ENCODE assay signal across 9 cellular contexts in the genomic region with DNA sequence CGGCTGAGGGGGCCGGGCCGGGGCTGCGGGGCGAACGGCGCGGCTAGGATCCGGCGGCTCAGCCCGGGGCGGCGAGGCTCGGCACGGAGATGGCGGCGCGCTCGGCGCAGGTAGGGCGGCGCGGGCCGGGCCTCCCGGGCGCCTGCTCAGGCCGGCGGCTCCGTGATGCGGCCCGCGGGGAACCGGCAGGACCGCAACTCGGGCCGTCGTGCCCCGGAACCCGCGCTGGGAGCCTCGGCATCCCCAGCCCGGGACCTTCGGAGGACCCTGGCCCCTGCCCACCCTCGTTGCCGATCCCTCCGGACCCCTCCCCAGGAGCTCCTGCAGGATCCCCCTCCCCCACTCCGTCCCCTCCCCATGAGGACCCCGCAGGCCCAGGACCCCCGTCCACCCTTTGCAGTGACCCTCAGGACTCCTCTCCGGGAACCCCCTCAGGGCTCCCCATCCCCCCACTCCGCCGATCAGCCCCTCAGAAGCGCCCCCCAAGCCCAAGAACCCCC. TPM values are rescaled to one million over a fixed set of nuclear protein-coding genes. Genes with fewer than 3 reads are reported as not detected.
A peak's percentile ranks its signal among the peaks of the same experiment; 100 is the strongest.
DNase-seq lines count a peak whose midpoint lies in the region; ATAC-seq and TF ChIP-seq lines count a peak whose summit lies in the region.
"Had no signal": no experiment of that assay in that cellular context is flagged by ENCODE, and none has a peak within 500 bp of the region (broad histone marks: within the 10 kb centered on the region; RNA-seq: fewer than 3 reads in every experiment).

No MANE protein-coding gene starts in this region.

- POLR2A ChIA-PET in GM10248 (lab: Yijun Ruan, JAX) = no interaction called here

- 1 to 13% (median 6%) methylated on average over 4 to 53 of the region's 53 CpGs for WGBS in heart left ventricle, 4 donors

- intact Hi-C loops in heart left ventricle (cut with DNase I) (no loop called here), Right ventricle myocardium inferior (cut with DNase I) (loop anchor here (1.0 to 10.0 kb wide), 3 partner anchors 73 to 617 kb away; a partner anchor contains a TSS), lower lobe of right lung (cut with DNase I) (no loop called here), upper lobe of right lung (cut with DNase I) (no loop called here)

- CTCF ChIA-PET in GM10248 (lab: Yijun Ruan, JAX) = interaction anchor here (2.0 to 3.6 kb wide), 3 partner anchors 10 to 39 kb away, joined by 7 to 14 read pairs (median 12); no protein-coding TSS in a partner anchor

- ATAC-seq in heart left ventricle (no peak), Right ventricle myocardium inferior (no peak), lower lobe of right lung (no peak), upper lobe of right lung (no peak), GM18870 (IDR thresholded peaks at IDR 0.05; ENCODE audit: unreplicated experiment) (no peak)

- H3K4me3 ChIP-seq in heart left ventricle (peak overlapping the region; percentile 54 to 98 (median 76)), astrocyte of the spinal cord (ENCODE audit: low read depth, low read length) (peak overlapping the region; percentile 63), lower lobe of right lung (peak overlapping the region; percentile 66), upper lobe of right lung (peak overlapping the region; percentile 56)

- DNase-seq in heart left ventricle = peak in 3 of 5 donors; percentile 38 to 64 (median 44)
- DNase-seq in Right ventricle myocardium inferior (ENCODE audit: missing footprints) = no peak
- DNase-seq in astrocyte of the spinal cord (ENCODE audit: low read depth, low spot score) = no peak
- DNase-seq in lower lobe of right lung = peak; percentile 66
- DNase-seq in upper lobe of right lung = peak; percentile 70
- no peak for DNase-seq in GM10248 (ENCODE audit: extremely low spot score)
- DNase-seq in kidney glomerular epithelial cell (lab: John Stamatoyannopoulos, UW) = no peak

- H3K27ac ChIP-seq in heart left ventricle (peak overlapping the region in 4 of 12 donors; percentile 24 to 74 (median 60)), lower lobe of right lung (no peak overlapping the region), upper lobe of right lung (no peak overlapping the region)
- H3K27ac ChIP-seq: epithelial cell of prostate had no signal

- H3K36me3 ChIP-seq in heart left ventricle = no peaks in the 10 kb centered on the region
- H3K36me3 ChIP-seq in lower lobe of right lung = no peaks in the 10 kb centered on the region
- H3K36me3 ChIP-seq in upper lobe of right lung = no peaks in the 10 kb centered on the region

- TF ChIP-seq POLR2A in heart left ventricle (IDR thresholded peaks at IDR 0.05) = no peak

- peaks cover 0 to 43% (median 22%) of the 10 kb centered on the region in 12 donors for H3K4me1 ChIP-seq in heart left ventricle
- H3K4me1 ChIP-seq in lower lobe of right lung = peaks cover 30% of the 10 kb centered on the region
- H3K4me1 ChIP-seq in upper lobe of right lung = peaks cover 9% of the 10 kb centered on the region

- no peaks in the 10 kb centered on the region for H3K27me3 ChIP-seq in heart left ventricle
- no peaks in the 10 kb centered on the region for H3K27me3 ChIP-seq in lower lobe of right lung (ENCODE audit: low read depth)
- no peaks in the 10 kb centered on the region for H3K27me3 ChIP-seq in upper lobe of right lung

- no peaks in the 10 kb centered on the region for H3K9me3 ChIP-seq in heart left ventricle
- H3K9me3 ChIP-seq in lower lobe of right lung = no peaks in the 10 kb centered on the region
- no peaks in the 10 kb centered on the region for H3K9me3 ChIP-seq in upper lobe of right lung

- TF ChIP-seq CTCF in heart left ventricle (IDR thresholded peaks at IDR 0.05) (no peak), astrocyte of the spinal cord (IDR thresholded peaks at IDR 0.05; ENCODE audit: low read depth, low read length) (no peak), lower lobe of right lung (IDR thresholded peaks at IDR 0.05) (no peak), upper lobe of right lung (IDR thresholded peaks at IDR 0.05) (no peak), GM10248 (IDR thresholded peaks at IDR 0.05; ENCODE audit: control extremely low read depth, extremely low read depth, low read depth, missing control alignments) (no peak)

- in situ Hi-C loops in astrocyte of the spinal cord (cut with HindIII; ENCODE audit: low sequenced_read_pairs) = no loop called here

RNA-seq across cellular contexts. Expression of a gene that starts 0.3 kb away (rescaled TPM):
- total RNA-seq in heart left ventricle (10 to 100 TPM; 18.2 to 41.9 (median 22.1) TPM), Right ventricle myocardium inferior (21.5 TPM), lower lobe of right lung (11.7 TPM), upper lobe of right lung (15.5 TPM)
- 10 to 100 TPM; 20.5 to 34.7 TPM for polyA plus RNA-seq in heart left ventricle

RNA-seq across cellular contexts. Expression of a gene that starts 43.9 kb away (rescaled TPM):
- total RNA-seq in heart left ventricle = under 1 TPM in 5 of 9 donors, not detected in 4; 0.07 to 0.27 (median 0.11) TPM
- under 1 TPM; 0.01 to 0.04 TPM for polyA plus RNA-seq in heart left ventricle
- total RNA-seq in Right ventricle myocardium inferior = not detected
- total RNA-seq in lower lobe of right lung = 2.5 TPM
- 2.6 TPM for total RNA-seq in upper lobe of right lung

RNA-seq across cellular contexts. Expression of a gene that starts 58.0 kb away (rescaled TPM):
- total RNA-seq in heart left ventricle (1 to 10 TPM in 4 of 9 donors, under 1 TPM in 5; 0.17 to 2.2 (median 1.00) TPM), Right ventricle myocardium inferior (2.5 TPM), lower lobe of right lung (6.6 TPM), upper lobe of right lung (11.0 TPM)
- 1 to 10 TPM in 1 of 2 donors, under 1 TPM in 1; 0.27 to 2.6 TPM for polyA plus RNA-seq in heart left ventricle

Comparison
In these comparisons a context has a peak if more than half of its experiments do, and no peak if none do; other contexts are left out.
1. DNase-seq: peak in heart left ventricle (3 of 5), lower lobe of right lung (single experiment) and upper lobe of right lung (single experiment); none in Right ventricle myocardium inferior (single experiment), astrocyte of the spinal cord (single experiment), GM10248 (single experiment) and kidney glomerular epithelial cell (single experiment).
2. Peak in every context shown above with its lines, with median percentiles within 50 percentile points of each other: H3K4me3 ChIP-seq.